ENCODE assay signal across 1 cellular context in the genomic region with DNA sequence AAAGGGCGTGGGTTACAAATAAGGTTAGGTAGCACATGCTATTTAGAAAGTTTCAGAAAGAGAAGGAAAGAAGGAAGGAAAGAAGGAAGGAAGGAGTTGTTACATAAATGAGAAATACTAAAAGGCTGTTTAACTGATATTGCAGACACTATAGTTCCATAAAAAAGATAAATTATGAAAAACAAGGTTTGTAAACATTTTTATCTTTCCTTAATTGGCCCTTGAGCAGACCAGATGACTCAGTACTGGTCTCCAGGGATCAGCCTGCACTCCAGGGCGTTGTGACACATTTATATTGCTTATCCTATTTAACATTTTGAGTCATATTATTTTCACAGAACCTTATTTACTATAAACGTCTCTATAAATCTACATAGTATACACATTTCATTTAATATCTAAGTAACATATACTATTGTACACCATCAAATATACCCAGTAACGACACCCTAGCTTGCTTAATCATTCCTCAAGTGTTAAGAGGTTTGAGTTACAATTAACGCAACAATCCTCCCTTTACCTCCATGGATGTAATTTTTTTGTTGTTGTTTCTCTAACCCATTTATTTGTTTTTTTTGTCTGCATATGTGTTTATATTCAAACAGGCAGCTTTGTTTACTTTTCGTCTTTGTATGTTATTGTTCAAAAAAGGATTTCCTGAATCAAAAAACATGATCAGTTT.
A peak's percentile ranks its signal among the peaks of the same experiment; 100 is the strongest.
TF ChIP-seq lines count a peak whose summit lies in the region.

No MANE protein-coding gene starts in this region.

TF ChIP-seq in IMR-90, 13 proteins besides CTCF, POLR2A, EP300 and RAD21:
- TF ChIP-seq BHLHE40 (IDR thresholded peaks at IDR 0.05; ENCODE audit: low read depth, low read length) (no peak), FOS (IDR thresholded peaks at IDR 0.05; ENCODE audit: low read depth, low read length) (peak; percentile 72; the same call in 1 of the 2 replicates), NFE2L2 (IDR thresholded peaks at IDR 0.05; ENCODE audit: low read depth, low read length) (no peak), CEBPB (IDR thresholded peaks at IDR 0.05; ENCODE audit: low read depth, low read length) (peak; percentile 71), RCOR1 (IDR thresholded peaks at IDR 0.05; ENCODE audit: insufficient replicate concordance, low read length) (no peak)
- TF ChIP-seq, protein P1, sequence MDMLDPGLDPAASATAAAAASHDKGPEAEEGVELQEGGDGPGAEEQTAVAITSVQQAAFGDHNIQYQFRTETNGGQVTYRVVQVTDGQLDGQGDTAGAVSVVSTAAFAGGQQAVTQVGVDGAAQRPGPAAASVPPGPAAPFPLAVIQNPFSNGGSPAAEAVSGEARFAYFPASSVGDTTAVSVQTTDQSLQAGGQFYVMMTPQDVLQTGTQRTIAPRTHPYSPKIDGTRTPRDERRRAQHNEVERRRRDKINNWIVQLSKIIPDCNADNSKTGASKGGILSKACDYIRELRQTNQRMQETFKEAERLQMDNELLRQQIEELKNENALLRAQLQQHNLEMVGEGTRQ (IDR thresholded peaks at IDR 0.05; ENCODE audit: low read depth, low read length): no peak
